In the genomic region with DNA sequence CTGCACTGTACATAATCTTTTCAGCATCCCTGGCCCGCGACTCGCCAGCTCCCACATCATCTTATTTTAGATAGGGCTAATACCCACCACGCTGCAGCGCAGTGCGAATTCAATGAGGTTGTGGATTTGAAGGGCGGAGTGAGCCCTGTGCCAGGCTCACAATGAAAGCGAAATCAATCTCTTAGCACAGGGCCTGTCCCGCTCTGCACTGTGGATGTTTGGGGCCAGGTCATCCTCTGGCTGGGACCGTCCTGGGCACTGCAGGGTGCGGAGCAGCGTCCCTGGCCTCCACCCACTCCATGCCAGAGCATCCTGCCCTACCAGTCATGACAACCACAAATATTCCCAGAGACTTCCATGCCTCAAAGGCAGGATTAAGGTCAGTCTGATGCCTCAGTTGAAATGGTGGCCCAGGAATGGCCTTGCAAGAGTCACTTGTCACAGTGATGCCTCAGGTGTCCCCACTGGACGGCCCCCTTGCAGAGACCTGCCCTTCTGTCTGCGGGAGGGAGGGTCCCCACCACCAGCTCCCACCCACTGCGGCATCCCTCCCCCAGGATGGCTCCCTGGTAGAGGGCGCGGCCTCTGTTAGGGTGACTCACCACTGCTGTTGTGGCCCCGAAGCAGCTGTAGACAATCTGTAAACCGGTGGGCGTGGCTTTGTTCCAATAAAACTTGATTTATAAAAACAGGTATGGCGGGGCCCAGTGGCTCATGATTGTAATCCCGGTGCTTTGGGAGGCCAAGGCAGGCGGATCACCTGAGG, we compare ENCODE assay signal across 8 cellular contexts. TPM values are rescaled to one million over a fixed set of nuclear protein-coding genes. Genes with fewer than 3 reads are reported as not detected.
A peak's percentile ranks its signal among the peaks of the same experiment; 100 is the strongest.
DNase-seq lines count a peak whose midpoint lies in the region; ATAC-seq and TF ChIP-seq lines count a peak whose summit lies in the region.

No MANE protein-coding gene starts in this region.

- intact Hi-C loops in CD8-positive, alpha-beta T cell (cut with DNase I, micrococcal nuclease) = loop anchor here (1.0 to 5.0 kb wide), 3 partner anchors 53 to 222 kb away; a partner anchor contains a TSS
- intact Hi-C loops in PC-9 (cut with micrococcal nuclease; ENCODE audit: unreplicated experiment) = loop anchor here (5.0 to 10.0 kb wide), 2 partner anchors 57 to 200 kb away; no protein-coding TSS in a partner anchor

- no peaks in the 10 kb centered on the region for H3K9me2 ChIP-seq in PC-9 (ENCODE audit: insufficient read depth)

- ATAC-seq in CD8-positive, alpha-beta T cell = peak; percentile 72
- no peak for ATAC-seq in HG03457 (IDR thresholded peaks at IDR 0.05; ENCODE audit: unreplicated experiment)

- H3F3A ChIP-seq in PC-9 (ENCODE audit: insufficient read depth, low read depth) = peaks cover 47% of the 10 kb centered on the region

- CTCF ChIA-PET in CD8-positive, alpha-beta T cell (lab: Charles Lee) = interaction anchor here (0.6 to 10.6 kb wide), 6 partner anchors 41 to 116 kb away, joined by 4 to 162 read pairs (median 12); a partner anchor contains a TSS
- CTCF ChIA-PET in PC-9 (lab: Charles Lee) = interaction anchor here (0.5 to 1.0 kb wide), 4 partner anchors 44 to 653 kb away, joined by 3 to 8 read pairs (median 6); no protein-coding TSS in a partner anchor

- no peaks in the 10 kb centered on the region for H3K9me3 ChIP-seq in CD8-positive, alpha-beta T cell (ENCODE audit: low read length)
- H3K9me3 ChIP-seq in PC-9 (ENCODE audit: insufficient read depth, low read depth) = no peaks in the 10 kb centered on the region

- no peak for TF ChIP-seq CTCF in CD8-positive, alpha-beta T cell (IDR thresholded peaks at IDR 0.05)
- TF ChIP-seq CTCF in PC-9 (conservative IDR thresholded peaks at IDR 0.05) = no peak

- H3K9me3 Mint-ChIP-seq in CD8-positive, alpha-beta T cell = no peaks in the 10 kb centered on the region

- H3K4me1 ChIP-seq in CD8-positive, alpha-beta T cell (ENCODE audit: insufficient read depth, low read length) = peaks cover 47% of the 10 kb centered on the region
- peaks cover 49% of the 10 kb centered on the region for H3K4me1 ChIP-seq in PC-9 (replicated peaks; ENCODE audit: insufficient read depth)

- H3K4me2 ChIP-seq in PC-9 = peak overlapping the region; percentile 60

- H3K27me3 Mint-ChIP-seq in CD8-positive, alpha-beta T cell (ENCODE audit: low read depth) = no peaks in the 10 kb centered on the region

- H3K36me3 Mint-ChIP-seq in CD8-positive, alpha-beta T cell = peaks cover 27% of the 10 kb centered on the region

- no peak overlapping the region for H2AFZ ChIP-seq in PC-9

- H3K4me1 Mint-ChIP-seq in CD8-positive, alpha-beta T cell (ENCODE audit: low read depth) = peaks cover 51% of the 10 kb centered on the region

- no peaks in the 10 kb centered on the region for H3K36me3 ChIP-seq in CD8-positive, alpha-beta T cell (ENCODE audit: insufficient read depth, low read length)
- 0 out of 2 replicates have a peak, but pooled peaks cover 3% of the 10 kb centered on the region for H3K36me3 ChIP-seq in PC-9 (ENCODE audit: low read depth)

- H3K27me3 ChIP-seq in CD8-positive, alpha-beta T cell (ENCODE audit: insufficient read depth, low read length) = no peaks in the 10 kb centered on the region
- H3K27me3 ChIP-seq in PC-9 (ENCODE audit: insufficient read depth, low read depth) = no peaks in the 10 kb centered on the region

- POLR2A ChIA-PET in CD8-positive, alpha-beta T cell (lab: Charles Lee) = interaction anchor here (0.8 to 4.1 kb wide), 4 partner anchors 28 to 53 kb away, joined by 3 to 61 read pairs (median 4); a partner anchor contains a TSS
- POLR2A ChIA-PET in PC-9 (lab: Charles Lee; ENCODE audit: unreplicated experiment) = no interaction called here

- peak overlapping the region; percentile 100 for H3K27ac Mint-ChIP-seq in CD8-positive, alpha-beta T cell

- no peaks in the 10 kb centered on the region for H4K20me1 ChIP-seq in PC-9 (ENCODE audit: insufficient read depth)

- peak; percentile 43 to 91 (median 82) for DNase-seq in CD8-positive, alpha-beta T cell
- DNase-seq in PC-9 (peak; percentile 89 to 91), glomerular visceral epithelial cell (ENCODE audit: extremely low spot score) (peak; percentile 83), NCI-H1105 (lab: John Stamatoyannopoulos, UW) (no peak), SKM-1 (lab: John Stamatoyannopoulos, UW; ENCODE audit: unreplicated experiment) (no peak)
- DNase-seq in activated T-helper 1 cell treated with anti-CD3 and anti-CD28 coated beads, Interleukin-2, amount 50 U/mL, for 16 hours (ENCODE audit: low read depth in 1 of 2, low spot score in 1 of 2) = peak; percentile 53 to 62
- peak; percentile 44 to 46 (median 46) for DNase-seq in stimulated activated CD4-positive, alpha-beta T cell treated with anti-CD3 and anti-CD28 coated beads, TNF-alpha, amount 100 ng/mL, for 1 hour (ENCODE audit: low read depth in 3 of 3, low spot score in 1 of 3)

- peak overlapping the region; percentile 99 for H3K4me3 Mint-ChIP-seq in CD8-positive, alpha-beta T cell

- BruUV-seq in PC-9 (replicated peaks; lab: Mats Ljungman, UMichigan) = no TSS peak

- H3K27ac ChIP-seq in CD8-positive, alpha-beta T cell (ENCODE audit: low read depth, low read length) = peak overlapping the region; percentile 90
- H3K27ac ChIP-seq in PC-9 = peak overlapping the region; percentile 89

- H3K4me3 ChIP-seq in CD8-positive, alpha-beta T cell (ENCODE audit: low read depth, low read length) = peak overlapping the region; percentile 100
- no peak overlapping the region; the same call in 1 of the 2 replicates for H3K4me3 ChIP-seq in PC-9

- peaks cover 77% of the 10 kb centered on the region for H3K79me2 ChIP-seq in PC-9 (ENCODE audit: low read depth)

RNA-seq across cellular contexts. Expression of a gene that starts 5.6 kb away (rescaled TPM):
- total RNA-seq in CD8-positive, alpha-beta T cell = under 1 TPM; 0.33 to 0.56 TPM
- total RNA-seq in PC-9 (2021) = 48.9 and 61.4 TPM in 2 replicates

RNA-seq across cellular contexts. Expression of a gene that starts 12.2 kb away (rescaled TPM):
- total RNA-seq in CD8-positive, alpha-beta T cell = 1 to 10 TPM; 7.0 to 9.7 TPM
- not detected in 2 replicates for total RNA-seq in PC-9 (2021)

RNA-seq across cellular contexts. Expression of a gene that starts 47.5 kb away (rescaled TPM):
- total RNA-seq in CD8-positive, alpha-beta T cell = 10 to 100 TPM; 16.2 to 16.7 TPM
- total RNA-seq in PC-9 (2021) = 95.9 and 104 TPM in 2 replicates

RNA-seq across cellular contexts. Expression of a gene that starts 54.0 kb away (rescaled TPM):
- total RNA-seq in CD8-positive, alpha-beta T cell = 100 to 1,000 TPM; 111 to 121 TPM
- 17.6 and 19.5 TPM in 2 replicates for total RNA-seq in PC-9 (2021)

Comparison
In these comparisons a context has a peak if more than half of its experiments do, and no peak if none do; other contexts are left out.
1. DNase-seq: peak in CD8-positive, alpha-beta T cell (7 of 7), PC-9 (2 of 2), activated T-helper 1 cell treated with anti-CD3 and anti-CD28 coated beads, Interleukin-2, amount 50 U/mL, for 16 hours (2 of 2), glomerular visceral epithelial cell (single experiment) and stimulated activated CD4-positive, alpha-beta T cell treated with anti-CD3 and anti-CD28 coated beads, TNF-alpha, amount 100 ng/mL, for 1 hour (3 of 3); none in NCI-H1105 (single experiment) and SKM-1 (single experiment).
2. RNA of a gene that starts 5.6 kb away (total RNA-seq): 48.9 to 61.4 TPM in PC-9; 0.33 to 0.56 TPM in CD8-positive, alpha-beta T cell; every median in the first group is over 10 times any median in the second.